2 cellular contexts compared by ENCODE assay signal in the genomic region with DNA sequence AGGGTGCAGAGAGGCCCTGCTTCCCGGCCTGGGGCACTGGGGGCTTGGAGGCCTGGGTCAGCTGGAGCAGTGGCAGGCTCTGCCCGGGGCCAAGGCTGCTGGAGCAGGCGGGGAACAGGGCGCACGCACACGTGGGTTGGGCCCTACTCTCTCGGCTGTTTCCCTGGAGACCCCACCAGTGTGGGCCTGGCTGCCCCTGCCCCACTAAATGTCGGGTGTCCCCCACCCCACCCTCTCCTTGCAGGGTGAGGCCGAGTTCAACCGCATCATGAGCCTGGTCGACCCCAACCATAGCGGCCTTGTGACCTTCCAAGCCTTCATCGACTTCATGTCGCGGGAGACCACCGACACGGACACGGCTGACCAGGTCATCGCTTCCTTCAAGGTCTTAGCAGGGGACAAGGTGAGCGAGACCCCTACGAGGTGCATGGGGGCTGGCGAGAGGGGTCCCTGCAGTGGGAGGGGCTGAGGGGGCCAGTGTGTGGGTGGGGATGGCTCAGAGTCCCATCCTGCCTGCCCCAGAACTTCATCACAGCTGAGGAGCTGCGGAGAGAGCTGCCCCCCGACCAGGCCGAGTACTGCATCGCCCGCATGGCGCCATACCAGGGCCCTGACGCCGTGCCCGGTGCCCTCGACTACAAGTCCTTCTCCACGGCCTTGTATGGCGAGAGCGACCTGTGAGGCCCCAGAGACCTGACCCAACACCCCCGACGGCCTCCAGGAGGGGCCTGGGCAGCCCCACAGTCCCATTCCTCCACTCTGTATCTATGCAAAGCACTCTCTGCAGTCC.
TF ChIP-seq lines count a peak whose summit lies in the region.

No MANE protein-coding gene starts in this region.

TF ChIP-seq in HEK293, 187 proteins besides CTCF, POLR2A, EP300 and RAD21:
- peak; percentile 46; the same call in 1 of the 2 replicates for TF ChIP-seq ZFHX2 (tag by site-specific recombination; conservative IDR thresholded peaks at IDR 0.05)
- 0 out of 2 replicates have a peak, but pooled peaks have one; percentile 19 for TF ChIP-seq EGR2 (tag by site-specific recombination; IDR thresholded peaks at IDR 0.05; ENCODE audit: low read depth)
- peak; percentile 18; the same call in 1 of the 2 replicates for TF ChIP-seq BCL11A (tag by site-specific recombination; IDR thresholded peaks at IDR 0.05; ENCODE audit: low read depth)
- peak; percentile 24; the same call in 1 of the 2 replicates for TF ChIP-seq GLIS2 (tag by site-specific recombination; IDR thresholded peaks at IDR 0.05)
- no peak for TF ChIP-seq ZNF112 (tag by site-specific recombination; IDR thresholded peaks at IDR 0.05)
- 0 out of 2 replicates have a peak, but pooled peaks have one; percentile 18 for TF ChIP-seq ZNF501 (tag by site-specific recombination; IDR thresholded peaks at IDR 0.05)
- no peak for TF ChIP-seq SP3 (tag by site-specific recombination; IDR thresholded peaks at IDR 0.05)

TF ChIP-seq in HepG2, 621 proteins besides CTCF, POLR2A, EP300 and RAD21:
- no peak for TF ChIP-seq HNRNPLL (IDR thresholded peaks at IDR 0.05; ENCODE audit: low read depth, low read length, poor library complexity, severe bottlenecking)
- TF ChIP-seq HNRNPL (IDR thresholded peaks at IDR 0.05; ENCODE audit: low read depth, low read length): 0 out of 2 replicates have a peak, but pooled peaks have one; percentile 19
- peak; percentile 14 for TF ChIP-seq RBM39 (IDR thresholded peaks at IDR 0.05; ENCODE audit: low read depth, low read length, poor library complexity, severe bottlenecking)
- TF ChIP-seq ZNF33B (CRISPR knock-in tag; IDR thresholded peaks at IDR 0.05): no peak
- no peak for TF ChIP-seq GFI1 (CRISPR knock-in tag; IDR thresholded peaks at IDR 0.05; ENCODE audit: borderline replicate concordance)
- no peak for TF ChIP-seq ELF3 (CRISPR knock-in tag; IDR thresholded peaks at IDR 0.05)
- TF ChIP-seq ATF1 (CRISPR knock-in tag; IDR thresholded peaks at IDR 0.05): no peak
- TF ChIP-seq, protein P1, sequence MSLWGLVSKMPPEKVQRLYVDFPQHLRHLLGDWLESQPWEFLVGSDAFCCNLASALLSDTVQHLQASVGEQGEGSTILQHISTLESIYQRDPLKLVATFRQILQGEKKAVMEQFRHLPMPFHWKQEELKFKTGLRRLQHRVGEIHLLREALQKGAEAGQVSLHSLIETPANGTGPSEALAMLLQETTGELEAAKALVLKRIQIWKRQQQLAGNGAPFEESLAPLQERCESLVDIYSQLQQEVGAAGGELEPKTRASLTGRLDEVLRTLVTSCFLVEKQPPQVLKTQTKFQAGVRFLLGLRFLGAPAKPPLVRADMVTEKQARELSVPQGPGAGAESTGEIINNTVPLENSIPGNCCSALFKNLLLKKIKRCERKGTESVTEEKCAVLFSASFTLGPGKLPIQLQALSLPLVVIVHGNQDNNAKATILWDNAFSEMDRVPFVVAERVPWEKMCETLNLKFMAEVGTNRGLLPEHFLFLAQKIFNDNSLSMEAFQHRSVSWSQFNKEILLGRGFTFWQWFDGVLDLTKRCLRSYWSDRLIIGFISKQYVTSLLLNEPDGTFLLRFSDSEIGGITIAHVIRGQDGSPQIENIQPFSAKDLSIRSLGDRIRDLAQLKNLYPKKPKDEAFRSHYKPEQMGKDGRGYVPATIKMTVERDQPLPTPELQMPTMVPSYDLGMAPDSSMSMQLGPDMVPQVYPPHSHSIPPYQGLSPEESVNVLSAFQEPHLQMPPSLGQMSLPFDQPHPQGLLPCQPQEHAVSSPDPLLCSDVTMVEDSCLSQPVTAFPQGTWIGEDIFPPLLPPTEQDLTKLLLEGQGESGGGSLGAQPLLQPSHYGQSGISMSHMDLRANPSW (CRISPR knock-in tag; IDR thresholded peaks at IDR 0.05; ENCODE audit: borderline replicate concordance): no peak
- peak; percentile 92 for TF ChIP-seq ZBTB38 (CRISPR knock-in tag; IDR thresholded peaks at IDR 0.05)
- TF ChIP-seq, protein P2, sequence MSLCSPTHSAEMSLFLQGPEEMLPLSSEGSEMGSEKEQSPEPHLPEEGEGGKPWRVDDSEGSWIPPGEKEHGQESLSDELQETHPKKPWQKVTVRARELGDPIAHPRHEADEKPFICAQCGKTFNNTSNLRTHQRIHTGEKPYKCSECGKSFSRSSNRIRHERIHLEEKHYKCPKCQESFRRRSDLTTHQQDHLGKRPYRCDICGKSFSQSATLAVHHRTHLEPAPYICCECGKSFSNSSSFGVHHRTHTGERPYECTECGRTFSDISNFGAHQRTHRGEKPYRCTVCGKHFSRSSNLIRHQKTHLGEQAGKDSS (CRISPR knock-in tag; IDR thresholded peaks at IDR 0.05; ENCODE audit: borderline replicate concordance, low read depth): 0 out of 2 replicates have a peak, but pooled peaks have one; percentile 5
- TF ChIP-seq AGO2 (optimal IDR thresholded peaks at IDR 0.05; ENCODE audit: low read depth, low read length): peak; percentile 61
- TF ChIP-seq, protein P3, sequence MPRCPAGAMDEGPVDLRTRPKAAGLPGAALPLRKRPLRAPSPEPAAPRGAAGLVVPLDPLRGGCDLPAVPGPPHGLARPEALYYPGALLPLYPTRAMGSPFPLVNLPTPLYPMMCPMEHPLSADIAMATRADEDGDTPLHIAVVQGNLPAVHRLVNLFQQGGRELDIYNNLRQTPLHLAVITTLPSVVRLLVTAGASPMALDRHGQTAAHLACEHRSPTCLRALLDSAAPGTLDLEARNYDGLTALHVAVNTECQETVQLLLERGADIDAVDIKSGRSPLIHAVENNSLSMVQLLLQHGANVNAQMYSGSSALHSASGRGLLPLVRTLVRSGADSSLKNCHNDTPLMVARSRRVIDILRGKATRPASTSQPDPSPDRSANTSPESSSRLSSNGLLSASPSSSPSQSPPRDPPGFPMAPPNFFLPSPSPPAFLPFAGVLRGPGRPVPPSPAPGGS (CRISPR knock-in tag; IDR thresholded peaks at IDR 0.05): no peak
- no peak for TF ChIP-seq ZNF670 (CRISPR knock-in tag; IDR thresholded peaks at IDR 0.05; ENCODE audit: borderline replicate concordance)
- TF ChIP-seq, protein P4, sequence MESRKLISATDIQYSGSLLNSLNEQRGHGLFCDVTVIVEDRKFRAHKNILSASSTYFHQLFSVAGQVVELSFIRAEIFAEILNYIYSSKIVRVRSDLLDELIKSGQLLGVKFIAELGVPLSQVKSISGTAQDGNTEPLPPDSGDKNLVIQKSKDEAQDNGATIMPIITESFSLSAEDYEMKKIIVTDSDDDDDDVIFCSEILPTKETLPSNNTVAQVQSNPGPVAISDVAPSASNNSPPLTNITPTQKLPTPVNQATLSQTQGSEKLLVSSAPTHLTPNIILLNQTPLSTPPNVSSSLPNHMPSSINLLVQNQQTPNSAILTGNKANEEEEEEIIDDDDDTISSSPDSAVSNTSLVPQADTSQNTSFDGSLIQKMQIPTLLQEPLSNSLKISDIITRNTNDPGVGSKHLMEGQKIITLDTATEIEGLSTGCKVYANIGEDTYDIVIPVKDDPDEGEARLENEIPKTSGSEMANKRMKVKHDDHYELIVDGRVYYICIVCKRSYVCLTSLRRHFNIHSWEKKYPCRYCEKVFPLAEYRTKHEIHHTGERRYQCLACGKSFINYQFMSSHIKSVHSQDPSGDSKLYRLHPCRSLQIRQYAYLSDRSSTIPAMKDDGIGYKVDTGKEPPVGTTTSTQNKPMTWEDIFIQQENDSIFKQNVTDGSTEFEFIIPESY (CRISPR knock-in tag; IDR thresholded peaks at IDR 0.05): peak; percentile 50; the same call in 1 of the 2 replicates
- TF ChIP-seq, protein P5, sequence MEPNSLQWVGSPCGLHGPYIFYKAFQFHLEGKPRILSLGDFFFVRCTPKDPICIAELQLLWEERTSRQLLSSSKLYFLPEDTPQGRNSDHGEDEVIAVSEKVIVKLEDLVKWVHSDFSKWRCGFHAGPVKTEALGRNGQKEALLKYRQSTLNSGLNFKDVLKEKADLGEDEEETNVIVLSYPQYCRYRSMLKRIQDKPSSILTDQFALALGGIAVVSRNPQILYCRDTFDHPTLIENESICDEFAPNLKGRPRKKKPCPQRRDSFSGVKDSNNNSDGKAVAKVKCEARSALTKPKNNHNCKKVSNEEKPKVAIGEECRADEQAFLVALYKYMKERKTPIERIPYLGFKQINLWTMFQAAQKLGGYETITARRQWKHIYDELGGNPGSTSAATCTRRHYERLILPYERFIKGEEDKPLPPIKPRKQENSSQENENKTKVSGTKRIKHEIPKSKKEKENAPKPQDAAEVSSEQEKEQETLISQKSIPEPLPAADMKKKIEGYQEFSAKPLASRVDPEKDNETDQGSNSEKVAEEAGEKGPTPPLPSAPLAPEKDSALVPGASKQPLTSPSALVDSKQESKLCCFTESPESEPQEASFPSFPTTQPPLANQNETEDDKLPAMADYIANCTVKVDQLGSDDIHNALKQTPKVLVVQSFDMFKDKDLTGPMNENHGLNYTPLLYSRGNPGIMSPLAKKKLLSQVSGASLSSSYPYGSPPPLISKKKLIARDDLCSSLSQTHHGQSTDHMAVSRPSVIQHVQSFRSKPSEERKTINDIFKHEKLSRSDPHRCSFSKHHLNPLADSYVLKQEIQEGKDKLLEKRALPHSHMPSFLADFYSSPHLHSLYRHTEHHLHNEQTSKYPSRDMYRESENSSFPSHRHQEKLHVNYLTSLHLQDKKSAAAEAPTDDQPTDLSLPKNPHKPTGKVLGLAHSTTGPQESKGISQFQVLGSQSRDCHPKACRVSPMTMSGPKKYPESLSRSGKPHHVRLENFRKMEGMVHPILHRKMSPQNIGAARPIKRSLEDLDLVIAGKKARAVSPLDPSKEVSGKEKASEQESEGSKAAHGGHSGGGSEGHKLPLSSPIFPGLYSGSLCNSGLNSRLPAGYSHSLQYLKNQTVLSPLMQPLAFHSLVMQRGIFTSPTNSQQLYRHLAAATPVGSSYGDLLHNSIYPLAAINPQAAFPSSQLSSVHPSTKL (CRISPR knock-in tag; IDR thresholded peaks at IDR 0.05): no peak
- no peak for TF ChIP-seq ZNF3 (CRISPR knock-in tag; IDR thresholded peaks at IDR 0.05)
- no peak for TF ChIP-seq ZNF234 (CRISPR knock-in tag; conservative IDR thresholded peaks at IDR 0.05)
- TF ChIP-seq FOXM1 (CRISPR knock-in tag; IDR thresholded peaks at IDR 0.05): no peak
- no peak for TF ChIP-seq ZMYM2 (CRISPR knock-in tag; IDR thresholded peaks at IDR 0.05)
- TF ChIP-seq, protein P6, sequence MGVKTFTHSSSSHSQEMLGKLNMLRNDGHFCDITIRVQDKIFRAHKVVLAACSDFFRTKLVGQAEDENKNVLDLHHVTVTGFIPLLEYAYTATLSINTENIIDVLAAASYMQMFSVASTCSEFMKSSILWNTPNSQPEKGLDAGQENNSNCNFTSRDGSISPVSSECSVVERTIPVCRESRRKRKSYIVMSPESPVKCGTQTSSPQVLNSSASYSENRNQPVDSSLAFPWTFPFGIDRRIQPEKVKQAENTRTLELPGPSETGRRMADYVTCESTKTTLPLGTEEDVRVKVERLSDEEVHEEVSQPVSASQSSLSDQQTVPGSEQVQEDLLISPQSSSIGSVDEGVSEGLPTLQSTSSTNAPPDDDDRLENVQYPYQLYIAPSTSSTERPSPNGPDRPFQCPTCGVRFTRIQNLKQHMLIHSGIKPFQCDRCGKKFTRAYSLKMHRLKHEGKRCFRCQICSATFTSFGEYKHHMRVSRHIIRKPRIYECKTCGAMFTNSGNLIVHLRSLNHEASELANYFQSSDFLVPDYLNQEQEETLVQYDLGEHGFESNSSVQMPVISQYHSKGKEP (CRISPR knock-in tag; IDR thresholded peaks at IDR 0.05): no peak
- TF ChIP-seq, protein P7, sequence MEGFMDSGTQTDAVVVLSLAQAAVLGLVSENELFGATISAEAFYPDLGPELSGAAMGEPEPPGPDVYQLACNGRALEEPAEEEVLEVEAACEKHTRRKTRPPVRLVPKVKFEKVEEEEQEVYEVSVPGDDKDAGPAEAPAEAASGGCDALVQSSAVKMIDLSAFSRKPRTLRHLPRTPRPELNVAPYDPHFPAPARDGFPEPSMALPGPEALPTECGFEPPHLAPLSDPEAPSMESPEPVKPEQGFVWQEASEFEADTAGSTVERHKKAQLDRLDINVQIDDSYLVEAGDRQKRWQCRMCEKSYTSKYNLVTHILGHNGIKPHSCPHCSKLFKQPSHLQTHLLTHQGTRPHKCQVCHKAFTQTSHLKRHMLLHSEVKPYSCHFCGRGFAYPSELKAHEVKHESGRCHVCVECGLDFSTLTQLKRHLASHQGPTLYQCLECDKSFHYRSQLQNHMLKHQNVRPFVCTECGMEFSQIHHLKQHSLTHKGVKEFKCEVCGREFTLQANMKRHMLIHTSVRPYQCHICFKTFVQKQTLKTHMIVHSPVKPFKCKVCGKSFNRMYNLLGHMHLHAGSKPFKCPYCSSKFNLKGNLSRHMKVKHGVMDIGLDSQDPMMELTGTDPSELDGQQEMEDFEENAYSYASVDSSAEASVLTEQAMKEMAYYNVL (CRISPR knock-in tag; IDR thresholded peaks at IDR 0.05; ENCODE audit: borderline replicate concordance): no peak
- TF ChIP-seq, protein P8, sequence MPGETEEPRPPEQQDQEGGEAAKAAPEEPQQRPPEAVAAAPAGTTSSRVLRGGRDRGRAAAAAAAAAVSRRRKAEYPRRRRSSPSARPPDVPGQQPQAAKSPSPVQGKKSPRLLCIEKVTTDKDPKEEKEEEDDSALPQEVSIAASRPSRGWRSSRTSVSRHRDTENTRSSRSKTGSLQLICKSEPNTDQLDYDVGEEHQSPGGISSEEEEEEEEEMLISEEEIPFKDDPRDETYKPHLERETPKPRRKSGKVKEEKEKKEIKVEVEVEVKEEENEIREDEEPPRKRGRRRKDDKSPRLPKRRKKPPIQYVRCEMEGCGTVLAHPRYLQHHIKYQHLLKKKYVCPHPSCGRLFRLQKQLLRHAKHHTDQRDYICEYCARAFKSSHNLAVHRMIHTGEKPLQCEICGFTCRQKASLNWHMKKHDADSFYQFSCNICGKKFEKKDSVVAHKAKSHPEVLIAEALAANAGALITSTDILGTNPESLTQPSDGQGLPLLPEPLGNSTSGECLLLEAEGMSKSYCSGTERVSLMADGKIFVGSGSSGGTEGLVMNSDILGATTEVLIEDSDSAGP (CRISPR knock-in tag; IDR thresholded peaks at IDR 0.05; ENCODE audit: borderline replicate concordance): no peak
- TF ChIP-seq SATB2 (CRISPR knock-in tag; IDR thresholded peaks at IDR 0.05): no peak
TF ChIP-seq in HepG2: peak in this region for 6.
